Comparison of ENCODE assay signal across 9 cellular contexts in the genomic region with DNA sequence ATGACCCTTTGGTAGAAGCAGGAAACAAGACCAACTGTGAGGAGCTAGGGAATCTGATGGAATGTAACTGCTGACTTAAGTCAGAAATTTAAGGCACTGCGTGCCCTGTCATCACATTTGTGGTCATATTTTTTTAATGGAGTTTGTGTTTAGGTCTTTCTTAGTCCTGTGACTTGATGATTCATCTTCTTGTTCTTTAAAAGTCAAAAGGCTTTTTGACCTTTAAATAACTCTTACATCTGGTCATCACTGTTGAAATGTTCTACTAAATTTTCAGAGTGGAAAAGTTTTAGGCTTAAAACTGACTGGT. TPM values are rescaled to one million over a fixed set of nuclear protein-coding genes. Genes with fewer than 3 reads are reported as not detected.
A peak's percentile ranks its signal among the peaks of the same experiment; 100 is the strongest.
DNase-seq lines count a peak whose midpoint lies in the region; ATAC-seq and TF ChIP-seq lines count a peak whose summit lies in the region.
"Had no signal": no experiment of that assay in that cellular context is flagged by ENCODE, and none has a peak within 500 bp of the region (broad histone marks: within the 10 kb centered on the region; RNA-seq: fewer than 3 reads in every experiment).

No MANE protein-coding gene starts in this region.

- no peaks in the 10 kb centered on the region for H3K23me2 ChIP-seq in H9 (ENCODE audit: insufficient read length, low read depth, low read length, poor library complexity, severe bottlenecking)

- H3K23ac ChIP-seq in H9 (ENCODE audit: insufficient read length, low read depth, low read length), result no peak overlapping the region

- no CpG with 5 or more reads among the region's 1 CpG for WGBS in H9 (ENCODE audit: extremely low coverage, insufficient read length, low lambda C conversion rate)
- 67 to 80% (median 78%) methylated on average over 1 of the region's 1 CpG for WGBS in spleen, 5 donors

- H3K4ac ChIP-seq in H9 (ENCODE audit: low read depth, low read length), result no peak overlapping the region

- TF ChIP-seq CTCF in H9 (conservative IDR thresholded peaks at IDR 0.05) (no peak), spleen (IDR thresholded peaks at IDR 0.05 in 8 of 11, conservative IDR thresholded peaks at IDR 0.05 in 3 of 11) (no peak), GM13976 (IDR thresholded peaks at IDR 0.05; ENCODE audit: borderline replicate concordance, control extremely low read depth, extremely low read depth, insufficient read depth, missing control alignments) (no peak), GM20000 (IDR thresholded peaks at IDR 0.05; ENCODE audit: extremely low read depth, missing control alignments) (no peak)

- H3K27me3 ChIP-seq in H9 (ENCODE audit: insufficient read depth, low read length) (no peaks in the 10 kb centered on the region), spleen (replicated peaks in 1 of 7) (no peaks in the 10 kb centered on the region)

- no peak overlapping the region for H2AK5ac ChIP-seq in H9 (ENCODE audit: insufficient read length, low read length)

- H4K5ac ChIP-seq in H9 (ENCODE audit: insufficient read length, low read depth, low read length), result no peak overlapping the region

- H3K14ac ChIP-seq in H9 (ENCODE audit: insufficient read depth, low read length), result no peak overlapping the region

- H3K4me3 ChIP-seq in spleen, result no peak overlapping the region

- H3K36me3 Mint-ChIP-seq in H9 (ENCODE audit: insufficient read depth in 1 of 3, low read depth in 3 of 3), result peaks cover 7 to 54% (median 22%) of the 10 kb centered on the region in 3 experiments; a peak in 6 of 7 replicates
- H3K36me3 Mint-ChIP-seq in activated T-helper 1 cell treated with anti-CD3 and anti-CD28 coated beads, Interleukin-12 subunit alpha, Interleukin-12 subunit beta, Interleukin-2, Interleukin-4 antibody, amounts not matched to agents 30 ng/mL and 10 ng/mL and 1 ng/mL, durations not matched to agents 14 hours and 24 hours and 36 hours (ENCODE audit: low read depth), result peaks cover 35% of the 10 kb centered on the region

- H3K4me1 Mint-ChIP-seq in H9, result peaks cover 8 to 39% of the 10 kb centered on the region in 2 experiments
- H3K4me1 Mint-ChIP-seq in activated T-helper 1 cell treated with anti-CD3 and anti-CD28 coated beads, Interleukin-12 subunit alpha, Interleukin-12 subunit beta, Interleukin-2, Interleukin-4 antibody, amounts not matched to agents 30 ng/mL and 10 ng/mL and 1 ng/mL, durations not matched to agents 14 hours and 24 hours and 36 hours (ENCODE audit: low read depth), result peaks cover 15% of the 10 kb centered on the region

- H2AFZ ChIP-seq in H9 (ENCODE audit: low read length), result no peak overlapping the region

- no peaks in the 10 kb centered on the region for H3K9me3 ChIP-seq in H9 (ENCODE audit: control insufficient read depth, low read depth, low read length)
- no peaks in the 10 kb centered on the region for H3K9me3 ChIP-seq in spleen

- no peak overlapping the region for H4K91ac ChIP-seq in H9 (ENCODE audit: insufficient read length, low read depth, low read length)

- no peak overlapping the region for H3K4me3 Mint-ChIP-seq in H9
- peak overlapping the region; percentile 13 for H3K4me3 Mint-ChIP-seq in activated T-helper 1 cell treated with anti-CD3 and anti-CD28 coated beads, Interleukin-12 subunit alpha, Interleukin-12 subunit beta, Interleukin-2, Interleukin-4 antibody, amounts not matched to agents 30 ng/mL and 10 ng/mL and 1 ng/mL, durations not matched to agents 14 hours and 24 hours and 36 hours

- TF ChIP-seq POLR2A in spleen (IDR thresholded peaks at IDR 0.05), result no peak

- peaks cover 0 to 86% (median 27%) of the 10 kb centered on the region in 6 donors for H3K36me3 ChIP-seq in spleen

- ATAC-seq in left cardiac atrium, result peak; percentile 23 to 80

- H3K4me1 ChIP-seq in H9 (ENCODE audit: insufficient read depth, low read length) (peaks cover 8% of the 10 kb centered on the region; the same call in 1 of the 2 replicates), spleen (peaks cover 0 to 22% (median 8%) of the 10 kb centered on the region in 6 donors)

- no peaks in the 10 kb centered on the region for H3K79me2 ChIP-seq in H9 (ENCODE audit: insufficient read depth, low read length)

- no peaks in the 10 kb centered on the region for H3K27me3 Mint-ChIP-seq in H9 (ENCODE audit: low read depth)
- H3K27me3 Mint-ChIP-seq in activated T-helper 1 cell treated with anti-CD3 and anti-CD28 coated beads, Interleukin-12 subunit alpha, Interleukin-12 subunit beta, Interleukin-2, Interleukin-4 antibody, amounts not matched to agents 30 ng/mL and 10 ng/mL and 1 ng/mL, durations not matched to agents 14 hours and 24 hours and 36 hours (ENCODE audit: insufficient read depth), result no peaks in the 10 kb centered on the region

- H3K9ac ChIP-seq in H9 (ENCODE audit: extremely low read depth, insufficient read length, low read length), result no peak overlapping the region

- no peak overlapping the region for H2BK15ac ChIP-seq in H9 (ENCODE audit: low read depth, low read length)

- intact Hi-C loops in activated T-helper 1 cell treated with anti-CD3 and anti-CD28 coated beads, Interleukin-12 subunit alpha, Interleukin-12 subunit beta, Interleukin-2, Interleukin-4 antibody, amounts not matched to agents 30 ng/mL and 10 ng/mL and 1 ng/mL, durations not matched to agents 14 hours and 24 hours and 36 hours (cut with micrococcal nuclease), result no loop called here
- intact Hi-C loops in left cardiac atrium (cut with DNase I) (no loop called here), spleen (cut with DNase I; ENCODE audit: low total_unique reads) (no loop called here)

- no peak for DNase-seq in H9
- no peak for DNase-seq in activated T-helper 1 cell treated with anti-CD3 and anti-CD28 coated beads, Interleukin-12 subunit alpha, Interleukin-12 subunit beta, Interleukin-2, Interleukin-4 antibody, amounts not matched to agents 30 ng/mL and 10 ng/mL and 1 ng/mL, durations not matched to agents 14 hours and 24 hours and 36 hours (ENCODE audit: low spot score)
- no peak for DNase-seq in left cardiac atrium
- no peak for DNase-seq in spleen
- no peak for DNase-seq in stimulated activated CD4-positive, alpha-beta T cell treated with anti-CD3 and anti-CD28 coated beads, Interleukin-12 subunit alpha, Interleukin-12 subunit beta, amount 100 ng/mL, for 4 hours
- DNase-seq in GM13976 (ENCODE audit: low spot score), result no peak
- DNase-seq in NCI-H2029 treated with DMSO at 0.1 percent for 48 hours (lab: John Stamatoyannopoulos, UW), result no peak
- DNase-seq in GM20000 (ENCODE audit: low spot score), result no peak
- DNase-seq: hippocampal formation had no signal

- no peaks in the 10 kb centered on the region for H3K79me1 ChIP-seq in H9 (ENCODE audit: insufficient read depth, low read depth, low read length, poor library complexity, severe bottlenecking)

- no peak overlapping the region for H3K18ac ChIP-seq in H9 (ENCODE audit: insufficient read length, low read depth, low read length)

- peak overlapping the region in 2 of 3 experiments; percentile 35 to 61; a peak in 4 of 7 replicates for H3K27ac Mint-ChIP-seq in H9
- peak overlapping the region; percentile 72 for H3K27ac Mint-ChIP-seq in activated T-helper 1 cell treated with anti-CD3 and anti-CD28 coated beads, Interleukin-12 subunit alpha, Interleukin-12 subunit beta, Interleukin-2, Interleukin-4 antibody, amounts not matched to agents 30 ng/mL and 10 ng/mL and 1 ng/mL, durations not matched to agents 14 hours and 24 hours and 36 hours

- H3K27ac ChIP-seq in H9 (ENCODE audit: insufficient read length, low read depth, low read length), result no peak overlapping the region
- peak overlapping the region in 6 of 8 donors; percentile 39 to 58 (median 52) for H3K27ac ChIP-seq in spleen

- H3K4me2 ChIP-seq in H9 (ENCODE audit: insufficient read depth, insufficient read length, low read length), result no peak overlapping the region

- no peak overlapping the region for H3T11ph ChIP-seq in H9 (ENCODE audit: low read length)

- H2BK120ac ChIP-seq in H9 (ENCODE audit: low read depth, low read length, poor library complexity, severe bottlenecking), result no peak overlapping the region

- H2BK5ac ChIP-seq in H9 (ENCODE audit: insufficient read length, low read length), result no peak overlapping the region

- H3K56ac ChIP-seq in H9 (ENCODE audit: insufficient read length, low read depth, low read length), result no peak overlapping the region

- no peaks in the 10 kb centered on the region for H4K20me1 ChIP-seq in H9 (ENCODE audit: control insufficient read depth, insufficient read depth, insufficient read length)

- H3K9me3 Mint-ChIP-seq in H9, result no peaks in the 10 kb centered on the region
- no peaks in the 10 kb centered on the region for H3K9me3 Mint-ChIP-seq in activated T-helper 1 cell treated with anti-CD3 and anti-CD28 coated beads, Interleukin-12 subunit alpha, Interleukin-12 subunit beta, Interleukin-2, Interleukin-4 antibody, amounts not matched to agents 30 ng/mL and 10 ng/mL and 1 ng/mL, durations not matched to agents 14 hours and 24 hours and 36 hours

- no peak overlapping the region for H2BK20ac ChIP-seq in H9 (ENCODE audit: low read depth, low read length, poor library complexity, severe bottlenecking)

- in situ Hi-C loops in GM13976 (cut with MboI; ENCODE audit: low sequenced_read_pairs, unreplicated experiment), result no loop called here

- no peak overlapping the region for H4K8ac ChIP-seq in H9 (replicated peaks; ENCODE audit: insufficient read length, low read depth, low read length)

- H2BK12ac ChIP-seq in H9 (ENCODE audit: insufficient read length, low read depth, low read length), result no peak overlapping the region

RNA-seq across cellular contexts. Expression of a gene that starts 36.4 kb away (rescaled TPM):
- total RNA-seq in H9 (2021), result 33.8 and 37.6 TPM in 2 replicates
- total RNA-seq in activated T-helper 1 cell treated with anti-CD3 and anti-CD28 coated beads, Interleukin-12 subunit alpha, Interleukin-12 subunit beta, Interleukin-2, Interleukin-4 antibody, amounts not matched to agents 30 ng/mL and 10 ng/mL and 1 ng/mL, durations not matched to agents 14 hours and 24 hours and 36 hours, result 2.2 and 3.8 TPM in 2 replicates
- 1 to 10 TPM; 3.0 to 5.9 TPM for total RNA-seq in left cardiac atrium
- 1 to 10 TPM; 2.9 to 8.9 (median 4.9) TPM for total RNA-seq in spleen
- 1 to 10 TPM in 2 of 3 donors, under 1 TPM in 1; 0.83 to 2.5 (median 2.2) TPM for polyA plus RNA-seq in spleen

RNA-seq across cellular contexts. Expression of a gene that starts 37.1 kb away (rescaled TPM):
- not detected in 2 replicates for total RNA-seq in H9 (2021)
- not detected in 2 replicates for total RNA-seq in activated T-helper 1 cell treated with anti-CD3 and anti-CD28 coated beads, Interleukin-12 subunit alpha, Interleukin-12 subunit beta, Interleukin-2, Interleukin-4 antibody, amounts not matched to agents 30 ng/mL and 10 ng/mL and 1 ng/mL, durations not matched to agents 14 hours and 24 hours and 36 hours
- total RNA-seq in left cardiac atrium, result 1 to 10 TPM in 1 of 2 donors, under 1 TPM in 1; 0.50 to 6.9 TPM
- total RNA-seq in spleen, result 1 to 10 TPM in 1 of 7 donors, under 1 TPM in 5, not detected in 1; 0.14 to 1.3 (median 0.54) TPM
- polyA plus RNA-seq in spleen, result under 1 TPM; 0.37 to 0.67 (median 0.41) TPM
